1 cellular context compared by ENCODE assay signal in the genomic region with DNA sequence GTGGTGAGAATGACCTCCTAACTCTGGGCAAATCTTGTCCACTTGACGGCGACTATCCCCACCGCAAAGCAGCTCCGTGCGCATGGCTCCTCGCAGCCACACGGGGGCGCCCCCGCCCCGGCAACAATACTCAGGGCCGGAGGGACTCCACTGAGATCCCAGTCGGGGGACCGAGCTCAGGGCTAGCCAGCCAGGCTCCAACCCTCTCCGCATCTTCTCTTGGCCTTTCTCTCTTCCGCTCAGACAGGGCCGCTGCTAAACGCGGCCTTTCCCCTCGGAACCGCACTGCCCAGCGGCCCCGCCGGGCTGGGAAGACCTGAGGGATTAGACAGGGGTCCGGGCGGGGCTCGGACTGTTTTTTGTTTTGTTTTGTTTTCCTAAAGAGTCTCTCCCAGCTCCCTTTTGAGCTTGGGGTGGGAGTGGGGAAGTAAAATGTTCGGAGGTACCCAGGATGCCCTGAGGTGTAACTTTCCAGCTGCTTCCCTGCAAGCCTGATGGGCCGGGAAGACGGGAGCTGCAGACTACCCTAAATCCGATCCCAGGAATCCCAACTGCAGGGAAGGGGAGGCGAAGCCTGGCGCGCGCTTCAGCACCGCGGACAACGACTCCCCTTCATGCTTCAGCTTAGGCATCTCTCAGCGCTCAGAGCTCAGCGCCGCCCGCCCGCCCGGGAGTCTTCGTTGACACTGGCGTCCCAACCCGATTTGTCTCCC.
TF ChIP-seq lines count a peak whose summit lies in the region.

No MANE protein-coding gene starts in this region.

TF ChIP-seq in HepG2, 621 proteins besides CTCF, POLR2A, EP300 and RAD21 (continued from another document and continues in another):
- TF ChIP-seq, protein P1, sequence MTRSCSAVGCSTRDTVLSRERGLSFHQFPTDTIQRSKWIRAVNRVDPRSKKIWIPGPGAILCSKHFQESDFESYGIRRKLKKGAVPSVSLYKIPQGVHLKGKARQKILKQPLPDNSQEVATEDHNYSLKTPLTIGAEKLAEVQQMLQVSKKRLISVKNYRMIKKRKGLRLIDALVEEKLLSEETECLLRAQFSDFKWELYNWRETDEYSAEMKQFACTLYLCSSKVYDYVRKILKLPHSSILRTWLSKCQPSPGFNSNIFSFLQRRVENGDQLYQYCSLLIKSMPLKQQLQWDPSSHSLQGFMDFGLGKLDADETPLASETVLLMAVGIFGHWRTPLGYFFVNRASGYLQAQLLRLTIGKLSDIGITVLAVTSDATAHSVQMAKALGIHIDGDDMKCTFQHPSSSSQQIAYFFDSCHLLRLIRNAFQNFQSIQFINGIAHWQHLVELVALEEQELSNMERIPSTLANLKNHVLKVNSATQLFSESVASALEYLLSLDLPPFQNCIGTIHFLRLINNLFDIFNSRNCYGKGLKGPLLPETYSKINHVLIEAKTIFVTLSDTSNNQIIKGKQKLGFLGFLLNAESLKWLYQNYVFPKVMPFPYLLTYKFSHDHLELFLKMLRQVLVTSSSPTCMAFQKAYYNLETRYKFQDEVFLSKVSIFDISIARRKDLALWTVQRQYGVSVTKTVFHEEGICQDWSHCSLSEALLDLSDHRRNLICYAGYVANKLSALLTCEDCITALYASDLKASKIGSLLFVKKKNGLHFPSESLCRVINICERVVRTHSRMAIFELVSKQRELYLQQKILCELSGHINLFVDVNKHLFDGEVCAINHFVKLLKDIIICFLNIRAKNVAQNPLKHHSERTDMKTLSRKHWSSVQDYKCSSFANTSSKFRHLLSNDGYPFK (CRISPR knock-in tag; IDR thresholded peaks at IDR 0.05; ENCODE audit: borderline replicate concordance), result no peak
- TF ChIP-seq THYN1 (CRISPR knock-in tag; IDR thresholded peaks at IDR 0.05; ENCODE audit: borderline replicate concordance, low read depth), result no peak
- TF ChIP-seq BRCA1 (CRISPR knock-in tag; IDR thresholded peaks at IDR 0.05), result no peak
- TF ChIP-seq SP5 (CRISPR knock-in tag; IDR thresholded peaks at IDR 0.05; ENCODE audit: borderline replicate concordance, low read depth), result no peak
- no peak for TF ChIP-seq KAT8 (CRISPR knock-in tag; IDR thresholded peaks at IDR 0.05)
- TF ChIP-seq, protein P2, sequence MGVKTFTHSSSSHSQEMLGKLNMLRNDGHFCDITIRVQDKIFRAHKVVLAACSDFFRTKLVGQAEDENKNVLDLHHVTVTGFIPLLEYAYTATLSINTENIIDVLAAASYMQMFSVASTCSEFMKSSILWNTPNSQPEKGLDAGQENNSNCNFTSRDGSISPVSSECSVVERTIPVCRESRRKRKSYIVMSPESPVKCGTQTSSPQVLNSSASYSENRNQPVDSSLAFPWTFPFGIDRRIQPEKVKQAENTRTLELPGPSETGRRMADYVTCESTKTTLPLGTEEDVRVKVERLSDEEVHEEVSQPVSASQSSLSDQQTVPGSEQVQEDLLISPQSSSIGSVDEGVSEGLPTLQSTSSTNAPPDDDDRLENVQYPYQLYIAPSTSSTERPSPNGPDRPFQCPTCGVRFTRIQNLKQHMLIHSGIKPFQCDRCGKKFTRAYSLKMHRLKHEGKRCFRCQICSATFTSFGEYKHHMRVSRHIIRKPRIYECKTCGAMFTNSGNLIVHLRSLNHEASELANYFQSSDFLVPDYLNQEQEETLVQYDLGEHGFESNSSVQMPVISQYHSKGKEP (CRISPR knock-in tag; IDR thresholded peaks at IDR 0.05), result peak; percentile 66; the same call in 1 of the 2 replicates
- TF ChIP-seq HIVEP1 (CRISPR knock-in tag; IDR thresholded peaks at IDR 0.05), result no peak
- peak; percentile 83 for TF ChIP-seq STAG1 (CRISPR knock-in tag; IDR thresholded peaks at IDR 0.05)
- TF ChIP-seq, protein P3, sequence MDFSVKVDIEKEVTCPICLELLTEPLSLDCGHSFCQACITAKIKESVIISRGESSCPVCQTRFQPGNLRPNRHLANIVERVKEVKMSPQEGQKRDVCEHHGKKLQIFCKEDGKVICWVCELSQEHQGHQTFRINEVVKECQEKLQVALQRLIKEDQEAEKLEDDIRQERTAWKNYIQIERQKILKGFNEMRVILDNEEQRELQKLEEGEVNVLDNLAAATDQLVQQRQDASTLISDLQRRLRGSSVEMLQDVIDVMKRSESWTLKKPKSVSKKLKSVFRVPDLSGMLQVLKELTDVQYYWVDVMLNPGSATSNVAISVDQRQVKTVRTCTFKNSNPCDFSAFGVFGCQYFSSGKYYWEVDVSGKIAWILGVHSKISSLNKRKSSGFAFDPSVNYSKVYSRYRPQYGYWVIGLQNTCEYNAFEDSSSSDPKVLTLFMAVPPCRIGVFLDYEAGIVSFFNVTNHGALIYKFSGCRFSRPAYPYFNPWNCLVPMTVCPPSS (IDR thresholded peaks at IDR 0.05), result no peak
- TF ChIP-seq, protein P4, sequence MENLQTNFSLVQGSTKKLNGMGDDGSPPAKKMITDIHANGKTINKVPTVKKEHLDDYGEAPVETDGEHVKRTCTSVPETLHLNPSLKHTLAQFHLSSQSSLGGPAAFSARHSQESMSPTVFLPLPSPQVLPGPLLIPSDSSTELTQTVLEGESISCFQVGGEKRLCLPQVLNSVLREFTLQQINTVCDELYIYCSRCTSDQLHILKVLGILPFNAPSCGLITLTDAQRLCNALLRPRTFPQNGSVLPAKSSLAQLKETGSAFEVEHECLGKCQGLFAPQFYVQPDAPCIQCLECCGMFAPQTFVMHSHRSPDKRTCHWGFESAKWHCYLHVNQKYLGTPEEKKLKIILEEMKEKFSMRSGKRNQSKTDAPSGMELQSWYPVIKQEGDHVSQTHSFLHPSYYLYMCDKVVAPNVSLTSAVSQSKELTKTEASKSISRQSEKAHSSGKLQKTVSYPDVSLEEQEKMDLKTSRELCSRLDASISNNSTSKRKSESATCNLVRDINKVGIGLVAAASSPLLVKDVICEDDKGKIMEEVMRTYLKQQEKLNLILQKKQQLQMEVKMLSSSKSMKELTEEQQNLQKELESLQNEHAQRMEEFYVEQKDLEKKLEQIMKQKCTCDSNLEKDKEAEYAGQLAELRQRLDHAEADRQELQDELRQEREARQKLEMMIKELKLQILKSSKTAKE (CRISPR knock-in tag; IDR thresholded peaks at IDR 0.05; ENCODE audit: borderline replicate concordance), result no peak
- 0 out of 2 replicates have a peak, but pooled peaks have one; percentile 27 for TF ChIP-seq ZNF343 (CRISPR knock-in tag; IDR thresholded peaks at IDR 0.05)
- TF ChIP-seq, protein P5, sequence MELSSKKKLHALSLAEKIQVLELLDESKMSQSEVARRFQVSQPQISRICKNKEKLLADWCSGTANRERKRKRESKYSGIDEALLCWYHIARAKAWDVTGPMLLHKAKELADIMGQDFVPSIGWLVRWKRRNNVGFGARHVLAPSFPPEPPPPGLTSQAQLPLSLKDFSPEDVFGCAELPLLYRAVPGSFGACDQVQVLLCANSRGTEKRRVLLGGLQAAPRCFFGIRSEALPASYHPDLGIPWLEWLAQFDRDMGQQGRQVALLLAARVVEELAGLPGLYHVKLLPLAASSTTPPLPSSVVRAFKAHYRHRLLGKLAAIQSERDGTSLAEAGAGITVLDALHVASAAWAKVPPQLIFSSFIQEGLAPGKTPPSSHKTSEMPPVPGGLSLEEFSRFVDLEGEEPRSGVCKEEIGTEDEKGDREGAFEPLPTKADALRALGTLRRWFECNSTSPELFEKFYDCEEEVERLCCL (CRISPR knock-in tag; IDR thresholded peaks at IDR 0.05; ENCODE audit: borderline replicate concordance), result no peak
- TF ChIP-seq ZNF7 (CRISPR knock-in tag; IDR thresholded peaks at IDR 0.05), result peak; percentile 25; the same call in 1 of the 2 replicates
- 0 out of 2 replicates have a peak, but pooled peaks have one; percentile 72 for TF ChIP-seq ZNF766 (CRISPR knock-in tag; IDR thresholded peaks at IDR 0.05; ENCODE audit: borderline replicate concordance)
- 0 out of 2 replicates have a peak, but pooled peaks have one; percentile 50 for TF ChIP-seq ZFP90 (CRISPR knock-in tag; IDR thresholded peaks at IDR 0.05; ENCODE audit: borderline replicate concordance)
- no peak for TF ChIP-seq ZNF720 (CRISPR knock-in tag; IDR thresholded peaks at IDR 0.05)
- TF ChIP-seq, protein P6, sequence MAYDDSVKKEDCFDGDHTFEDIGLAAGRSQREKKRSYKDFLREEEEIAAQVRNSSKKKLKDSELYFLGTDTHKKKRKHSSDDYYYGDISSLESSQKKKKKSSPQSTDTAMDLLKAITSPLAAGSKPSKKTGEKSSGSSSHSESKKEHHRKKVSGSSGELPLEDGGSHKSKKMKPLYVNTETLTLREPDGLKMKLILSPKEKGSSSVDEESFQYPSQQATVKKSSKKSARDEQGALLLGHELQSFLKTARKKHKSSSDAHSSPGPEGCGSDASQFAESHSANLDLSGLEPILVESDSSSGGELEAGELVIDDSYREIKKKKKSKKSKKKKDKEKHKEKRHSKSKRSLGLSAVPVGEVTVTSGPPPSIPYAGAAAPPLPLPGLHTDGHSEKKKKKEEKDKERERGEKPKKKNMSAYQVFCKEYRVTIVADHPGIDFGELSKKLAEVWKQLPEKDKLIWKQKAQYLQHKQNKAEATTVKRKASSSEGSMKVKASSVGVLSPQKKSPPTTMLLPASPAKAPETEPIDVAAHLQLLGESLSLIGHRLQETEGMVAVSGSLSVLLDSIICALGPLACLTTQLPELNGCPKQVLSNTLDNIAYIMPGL (CRISPR knock-in tag; IDR thresholded peaks at IDR 0.05; ENCODE audit: borderline replicate concordance in 1 of 2, low read depth in 1 of 2), result peak in 1 of 2 experiments; percentile 51; a peak in 1 of 4 replicates
- TF ChIP-seq ZNF207 (IDR thresholded peaks at IDR 0.05; ENCODE audit: borderline replicate concordance), result no peak
- 0 out of 2 replicates have a peak, but pooled peaks have one; percentile 84 for TF ChIP-seq EHMT2 (IDR thresholded peaks at IDR 0.05; ENCODE audit: borderline replicate concordance, low read depth, low read length)
- TF ChIP-seq, protein P7, sequence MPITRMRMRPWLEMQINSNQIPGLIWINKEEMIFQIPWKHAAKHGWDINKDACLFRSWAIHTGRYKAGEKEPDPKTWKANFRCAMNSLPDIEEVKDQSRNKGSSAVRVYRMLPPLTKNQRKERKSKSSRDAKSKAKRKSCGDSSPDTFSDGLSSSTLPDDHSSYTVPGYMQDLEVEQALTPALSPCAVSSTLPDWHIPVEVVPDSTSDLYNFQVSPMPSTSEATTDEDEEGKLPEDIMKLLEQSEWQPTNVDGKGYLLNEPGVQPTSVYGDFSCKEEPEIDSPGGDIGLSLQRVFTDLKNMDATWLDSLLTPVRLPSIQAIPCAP (CRISPR knock-in tag; IDR thresholded peaks at IDR 0.05; ENCODE audit: low read depth), result no peak
- 0 out of 2 replicates have a peak, but pooled peaks have one; percentile 10 for TF ChIP-seq TBX2 (CRISPR knock-in tag; IDR thresholded peaks at IDR 0.05; ENCODE audit: borderline replicate concordance)
- TF ChIP-seq WIZ (CRISPR knock-in tag; IDR thresholded peaks at IDR 0.05), result 0 out of 2 replicates have a peak, but pooled peaks have one; percentile 31
- TF ChIP-seq HDAC2 (CRISPR knock-in tag; IDR thresholded peaks at IDR 0.05), result 0 out of 2 replicates have a peak, but pooled peaks have one; percentile 25
- TF ChIP-seq, protein P8, sequence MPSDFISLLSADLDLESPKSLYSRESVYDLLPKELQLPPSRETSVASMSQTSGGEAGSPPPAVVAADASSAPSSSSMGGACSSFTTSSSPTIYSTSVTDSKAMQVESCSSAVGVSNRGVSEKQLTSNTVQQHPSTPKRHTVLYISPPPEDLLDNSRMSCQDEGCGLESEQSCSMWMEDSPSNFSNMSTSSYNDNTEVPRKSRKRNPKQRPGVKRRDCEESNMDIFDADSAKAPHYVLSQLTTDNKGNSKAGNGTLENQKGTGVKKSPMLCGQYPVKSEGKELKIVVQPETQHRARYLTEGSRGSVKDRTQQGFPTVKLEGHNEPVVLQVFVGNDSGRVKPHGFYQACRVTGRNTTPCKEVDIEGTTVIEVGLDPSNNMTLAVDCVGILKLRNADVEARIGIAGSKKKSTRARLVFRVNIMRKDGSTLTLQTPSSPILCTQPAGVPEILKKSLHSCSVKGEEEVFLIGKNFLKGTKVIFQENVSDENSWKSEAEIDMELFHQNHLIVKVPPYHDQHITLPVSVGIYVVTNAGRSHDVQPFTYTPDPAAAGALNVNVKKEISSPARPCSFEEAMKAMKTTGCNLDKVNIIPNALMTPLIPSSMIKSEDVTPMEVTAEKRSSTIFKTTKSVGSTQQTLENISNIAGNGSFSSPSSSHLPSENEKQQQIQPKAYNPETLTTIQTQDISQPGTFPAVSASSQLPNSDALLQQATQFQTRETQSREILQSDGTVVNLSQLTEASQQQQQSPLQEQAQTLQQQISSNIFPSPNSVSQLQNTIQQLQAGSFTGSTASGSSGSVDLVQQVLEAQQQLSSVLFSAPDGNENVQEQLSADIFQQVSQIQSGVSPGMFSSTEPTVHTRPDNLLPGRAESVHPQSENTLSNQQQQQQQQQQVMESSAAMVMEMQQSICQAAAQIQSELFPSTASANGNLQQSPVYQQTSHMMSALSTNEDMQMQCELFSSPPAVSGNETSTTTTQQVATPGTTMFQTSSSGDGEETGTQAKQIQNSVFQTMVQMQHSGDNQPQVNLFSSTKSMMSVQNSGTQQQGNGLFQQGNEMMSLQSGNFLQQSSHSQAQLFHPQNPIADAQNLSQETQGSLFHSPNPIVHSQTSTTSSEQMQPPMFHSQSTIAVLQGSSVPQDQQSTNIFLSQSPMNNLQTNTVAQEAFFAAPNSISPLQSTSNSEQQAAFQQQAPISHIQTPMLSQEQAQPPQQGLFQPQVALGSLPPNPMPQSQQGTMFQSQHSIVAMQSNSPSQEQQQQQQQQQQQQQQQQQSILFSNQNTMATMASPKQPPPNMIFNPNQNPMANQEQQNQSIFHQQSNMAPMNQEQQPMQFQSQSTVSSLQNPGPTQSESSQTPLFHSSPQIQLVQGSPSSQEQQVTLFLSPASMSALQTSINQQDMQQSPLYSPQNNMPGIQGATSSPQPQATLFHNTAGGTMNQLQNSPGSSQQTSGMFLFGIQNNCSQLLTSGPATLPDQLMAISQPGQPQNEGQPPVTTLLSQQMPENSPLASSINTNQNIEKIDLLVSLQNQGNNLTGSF (CRISPR knock-in tag; IDR thresholded peaks at IDR 0.05), result peak; percentile 54; the same call in 1 of the 2 replicates
- no peak for TF ChIP-seq LCORL (IDR thresholded peaks at IDR 0.05)
- 0 out of 2 replicates have a peak, but pooled peaks have one; percentile 27 for TF ChIP-seq LCORL (CRISPR knock-in tag; IDR thresholded peaks at IDR 0.05)
- TF ChIP-seq, protein P9, sequence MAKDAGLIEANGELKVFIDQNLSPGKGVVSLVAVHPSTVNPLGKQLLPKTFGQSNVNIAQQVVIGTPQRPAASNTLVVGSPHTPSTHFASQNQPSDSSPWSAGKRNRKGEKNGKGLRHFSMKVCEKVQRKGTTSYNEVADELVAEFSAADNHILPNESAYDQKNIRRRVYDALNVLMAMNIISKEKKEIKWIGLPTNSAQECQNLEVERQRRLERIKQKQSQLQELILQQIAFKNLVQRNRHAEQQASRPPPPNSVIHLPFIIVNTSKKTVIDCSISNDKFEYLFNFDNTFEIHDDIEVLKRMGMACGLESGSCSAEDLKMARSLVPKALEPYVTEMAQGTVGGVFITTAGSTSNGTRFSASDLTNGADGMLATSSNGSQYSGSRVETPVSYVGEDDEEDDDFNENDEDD (CRISPR knock-in tag; IDR thresholded peaks at IDR 0.05; ENCODE audit: borderline replicate concordance), result peak; percentile 18; the same call in 1 of the 2 replicates
- peak; percentile 58; the same call in 1 of the 2 replicates for TF ChIP-seq TGIF2 (CRISPR knock-in tag; IDR thresholded peaks at IDR 0.05)
- 0 out of 2 replicates have a peak, but pooled peaks have one; percentile 29 for TF ChIP-seq ZNF788 (CRISPR knock-in tag; IDR thresholded peaks at IDR 0.05; ENCODE audit: borderline replicate concordance)
- TF ChIP-seq KLF6 (CRISPR knock-in tag; IDR thresholded peaks at IDR 0.05), result peak; percentile 73; the same call in 1 of the 2 replicates
- peak in 1 of 2 experiments; percentile 51; a peak in 1 of 4 replicates for TF ChIP-seq KLF16 (CRISPR knock-in tag; IDR thresholded peaks at IDR 0.05)
- TF ChIP-seq, protein P10, sequence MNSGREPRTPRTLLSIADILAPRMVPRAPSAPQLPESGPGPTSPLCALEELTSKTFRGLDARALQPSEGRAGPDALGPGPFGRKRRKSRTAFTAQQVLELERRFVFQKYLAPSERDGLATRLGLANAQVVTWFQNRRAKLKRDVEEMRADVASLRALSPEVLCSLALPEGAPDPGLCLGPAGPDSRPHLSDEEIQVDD (CRISPR knock-in tag; IDR thresholded peaks at IDR 0.05; ENCODE audit: borderline replicate concordance), result no peak
- peak; percentile 76; the same call in 1 of the 2 replicates for TF ChIP-seq FOXC1 (CRISPR knock-in tag; IDR thresholded peaks at IDR 0.05; ENCODE audit: borderline replicate concordance)
- no peak for TF ChIP-seq KMT2A (CRISPR knock-in tag; IDR thresholded peaks at IDR 0.05)
